8 cellular contexts compared by ENCODE assay signal in genomic region chr17:48618366-48618896, GRCh38. TPM values are rescaled to one million over a fixed set of nuclear protein-coding genes. Genes with fewer than 3 reads are reported as not detected.
DNase-seq lines count a peak whose midpoint lies in the region; ATAC-seq, FAIRE-seq and TF ChIP-seq lines count a peak whose summit lies in the region.
"Had no signal": no experiment of that assay in that cellular context is flagged by ENCODE, and none has a peak within 500 bp of the region (broad histone marks: within the 10 kb centered on the region; RNA-seq: fewer than 3 reads in every experiment).

No MANE protein-coding gene starts in this region.

- H3K4me1 ChIP-seq in hepatocyte (ENCODE audit: insufficient read depth): peaks cover 6% of the 10 kb centered on the region
- peaks cover 0 to 31% (median 26%) of the 10 kb centered on the region in 4 donors for H3K4me1 ChIP-seq in sigmoid colon

- no peak overlapping the region for H3K4me3 ChIP-seq in astrocyte of the cerebellum (ENCODE audit: low read depth, low read length)
- no peak overlapping the region for H3K4me3 ChIP-seq in hepatocyte
- H3K4me3 ChIP-seq in sigmoid colon: no peak overlapping the region

- WGBS in hepatocyte (ENCODE audit: low lambda C conversion rate, missing lambda C conversion rate): 5% methylated on average over 20 of the region's 20 CpGs
- WGBS in sigmoid colon, 2 donors: 2 to 4% methylated on average over 20 of the region's 20 CpGs

- H3K9me3 ChIP-seq in hepatocyte (ENCODE audit: low read depth): no peaks in the 10 kb centered on the region
- H3K9me3 ChIP-seq in sigmoid colon: no peaks in the 10 kb centered on the region

- H3K27ac ChIP-seq in hepatocyte (no peak overlapping the region), sigmoid colon (no peak overlapping the region)

- peak overlapping the region; percentile 74 for H3K4me2 ChIP-seq in hepatocyte

- in situ Hi-C loops in astrocyte of the cerebellum (cut with HindIII; ENCODE audit: low sequenced_read_pairs): no loop called here

- no peak for TF ChIP-seq POLR2A in sigmoid colon (IDR thresholded peaks at IDR 0.05)

- DNase-seq in NCI-H2029 (lab: John Stamatoyannopoulos, UW) (peak; percentile 65), astrocyte of the cerebellum (ENCODE audit: low read depth) (peak; percentile 68), hepatocyte (ENCODE audit: low spot score) (peak; percentile 94), sigmoid colon (peak; percentile 95)

- H3K9me2 ChIP-seq in hepatocyte (replicated peaks; ENCODE audit: insufficient read depth): no peaks in the 10 kb centered on the region

- intact Hi-C loops in sigmoid colon (cut with DNase I): loop anchor here (1.0 to 10.0 kb wide), 6 partner anchors 99 to 594 kb away; partner anchors contain the start of gene IGF2BP1

- TF ChIP-seq EP300 in sigmoid colon (IDR thresholded peaks at IDR 0.05): no peak

- H3K79me2 ChIP-seq in hepatocyte: no peaks in the 10 kb centered on the region

- H3K36me3 ChIP-seq in hepatocyte (replicated peaks; ENCODE audit: insufficient read depth, low read depth) (no peaks in the 10 kb centered on the region), sigmoid colon (no peaks in the 10 kb centered on the region)

- FAIRE-seq in TTC549 (lab: Jason Lieb, UNC): peak; percentile 94

- TF ChIP-seq CTCF in GM12873 (IDR thresholded peaks at IDR 0.05; ENCODE audit: insufficient read depth, low read depth, low read length, missing control alignments) (peak; percentile 90), astrocyte of the cerebellum (IDR thresholded peaks at IDR 0.05; ENCODE audit: low read depth, low read length, missing control alignments) (peak; percentile 95), hepatocyte (IDR thresholded peaks at IDR 0.05; ENCODE audit: poor library complexity) (peak; percentile 99), sigmoid colon (IDR thresholded peaks at IDR 0.05) (peak; percentile 95 to 99 (median 96))

- no peaks in the 10 kb centered on the region for H4K20me1 ChIP-seq in hepatocyte (ENCODE audit: insufficient read depth, poor library complexity, severe bottlenecking)

- peaks cover 96% of the 10 kb centered on the region for H3K27me3 ChIP-seq in hepatocyte
- H3K27me3 ChIP-seq in sigmoid colon: peaks cover 79 to 100% (median 97%) of the 10 kb centered on the region in 3 donors

- no peak for ATAC-seq in GM19324 (IDR thresholded peaks at IDR 0.05; ENCODE audit: low FRiP score, unreplicated experiment)

- H2AFZ ChIP-seq in hepatocyte: no peak overlapping the region

RNA-seq across cellular contexts. Expression of gene HOXB8, which starts 3.3 kb away (rescaled TPM):
- total RNA-seq in hepatocyte: 0.57 and 1.6 TPM in 2 replicates
- polyA plus RNA-seq in hepatocyte: 0.31 and 1.3 TPM in 2 replicates
- under 1 TPM in 1 of 4 donors, not detected in 3; 0.68 TPM for total RNA-seq in sigmoid colon
- polyA plus RNA-seq in sigmoid colon: 1 to 10 TPM; 2.1 to 3.4 (median 2.4) TPM
- total RNA-seq: skeletal muscle tissue had no signal

RNA-seq across cellular contexts. Expression of gene HOXB7, which starts 7.6 kb away (rescaled TPM):
- 4.1 and 6.7 TPM in 2 replicates for total RNA-seq in hepatocyte
- polyA plus RNA-seq in hepatocyte: 13.7 and 15.9 TPM in 2 replicates
- 1 to 10 TPM; 1.1 to 6.6 (median 3.4) TPM for total RNA-seq in sigmoid colon
- polyA plus RNA-seq in sigmoid colon: 10 to 100 TPM; 21.3 to 67.3 (median 43.0) TPM

RNA-seq across cellular contexts. Expression of gene HOXB9, which starts 7.7 kb away (rescaled TPM):
- 1.5 and 2.1 TPM in 2 replicates for total RNA-seq in hepatocyte
- polyA plus RNA-seq in hepatocyte: 0.73 and 2.5 TPM in 2 replicates
- under 1 TPM in 1 of 4 donors, not detected in 3; 0.28 TPM for total RNA-seq in sigmoid colon
- 10 to 100 TPM; 16.2 to 52.1 (median 19.9) TPM for polyA plus RNA-seq in sigmoid colon
- total RNA-seq: skeletal muscle tissue had no signal

RNA-seq across cellular contexts. Expression of gene HOXB6, which starts 13.6 kb away (rescaled TPM):
- 4.1 and 4.8 TPM in 2 replicates for total RNA-seq in hepatocyte
- 7.7 and 12.9 TPM in 2 replicates for polyA plus RNA-seq in hepatocyte
- 10 to 100 TPM in 3 of 4 donors, 1 to 10 TPM in 1; 6.7 to 10.5 (median 10.3) TPM for total RNA-seq in sigmoid colon
- 10 to 100 TPM in 2 of 3 donors, 1 to 10 TPM in 1; 6.0 to 28.5 (median 10.2) TPM for polyA plus RNA-seq in sigmoid colon
- total RNA-seq: skeletal muscle tissue had no signal

RNA-seq across cellular contexts. Expression of gene HOXB5, which starts 24.9 kb away (rescaled TPM):
- total RNA-seq in hepatocyte: 0.27 and 0.36 TPM in 2 replicates
- 3.3 and 4.4 TPM in 2 replicates for polyA plus RNA-seq in hepatocyte
- 1 to 10 TPM; 1.5 to 2.5 (median 2.1) TPM for total RNA-seq in sigmoid colon
- 10 to 100 TPM in 1 of 3 donors, 1 to 10 TPM in 2; 3.2 to 13.9 (median 4.2) TPM for polyA plus RNA-seq in sigmoid colon
- total RNA-seq: skeletal muscle tissue had no signal
